9 cellular contexts compared by ENCODE assay signal in genomic region chr1:230270940-230271325, GRCh38.
A peak's percentile ranks its signal among the peaks of the same experiment; 100 is the strongest.
DNase-seq lines count a peak whose midpoint lies in the region; ATAC-seq and TF ChIP-seq lines count a peak whose summit lies in the region.
"Had no signal": no experiment of that assay in that cellular context is flagged by ENCODE, and none has a peak within 500 bp of the region (broad histone marks: within the 10 kb centered on the region; RNA-seq: fewer than 3 reads in every experiment).

No MANE protein-coding gene starts in this region.

- peaks cover 4 to 57% (median 52%) of the 10 kb centered on the region in 4 donors for H3K36me3 ChIP-seq in stomach

- peaks cover 15 to 51% (median 30%) of the 10 kb centered on the region in 4 donors for H3K4me1 ChIP-seq in stomach

- H3K9me3 ChIP-seq in stomach, result no peaks in the 10 kb centered on the region

- TF ChIP-seq EP300 in stomach (IDR thresholded peaks at IDR 0.05), result no peak

- no peak for TF ChIP-seq POLR2A in stomach (IDR thresholded peaks at IDR 0.05)

- H3K9me3 Mint-ChIP-seq in T-helper 2 cell treated with Interferon-gamma antibody and Interleukin-4, amounts not matched to agents 5 μg/mL and 100 μg/mL, for 36 hours, result no peaks in the 10 kb centered on the region

- intact Hi-C loops in stomach (cut with DNase I; ENCODE audit: low total_unique reads), result loop anchor here (10.0 kb wide), 1 partner anchor 186 kb away; no protein-coding TSS in a partner anchor

- TF ChIP-seq CTCF in stomach (IDR thresholded peaks at IDR 0.05), result no peak

- H3K36me3 Mint-ChIP-seq in T-helper 2 cell treated with Interferon-gamma antibody and Interleukin-4, amounts not matched to agents 5 μg/mL and 100 μg/mL, for 36 hours (ENCODE audit: low read depth), result peaks cover 11% of the 10 kb centered on the region

- no peaks in the 10 kb centered on the region for H3K27me3 Mint-ChIP-seq in T-helper 2 cell treated with Interferon-gamma antibody and Interleukin-4, amounts not matched to agents 5 μg/mL and 100 μg/mL, for 36 hours (ENCODE audit: low read depth)
- H3K27me3 Mint-ChIP-seq: progenitor cell of endocrine pancreas had no signal

- WGBS in stomach, 5 donors, result 57 to 65% (median 62%) methylated on average over 6 of the region's 6 CpGs

- H3K4me1 Mint-ChIP-seq in T-helper 2 cell treated with Interferon-gamma antibody and Interleukin-4, amounts not matched to agents 5 μg/mL and 100 μg/mL, for 36 hours (ENCODE audit: low read depth), result peaks cover 32% of the 10 kb centered on the region

- H3K27me3 ChIP-seq in stomach, result no peaks in the 10 kb centered on the region

- H3K27ac Mint-ChIP-seq in T-helper 2 cell treated with Interferon-gamma antibody and Interleukin-4, amounts not matched to agents 5 μg/mL and 100 μg/mL, for 36 hours, result peak overlapping the region; percentile 78
- H3K27ac Mint-ChIP-seq: progenitor cell of endocrine pancreas had no signal

- no peak overlapping the region for H3K4me3 Mint-ChIP-seq in T-helper 2 cell treated with Interferon-gamma antibody and Interleukin-4, amounts not matched to agents 5 μg/mL and 100 μg/mL, for 36 hours

- ATAC-seq in GM19023 (IDR thresholded peaks at IDR 0.05; ENCODE audit: unreplicated experiment), result no peak

- H3K27ac ChIP-seq in stomach, result peak overlapping the region in 4 of 5 donors; percentile 16 to 57 (median 32)

- no peak overlapping the region for H3K4me3 ChIP-seq in stomach

- DNase-seq in T-helper 2 cell treated with Interferon-gamma antibody and Interleukin-4, amounts not matched to agents 5 μg/mL and 100 μg/mL, for 36 hours (ENCODE audit: low spot score), result no peak
- no peak for DNase-seq in T-helper 2 cell
- DNase-seq in NCI-H2029 (lab: John Stamatoyannopoulos, UW), result peak; percentile 44
- peak; percentile 60 to 65 for DNase-seq in dermis microvascular lymphatic vessel endothelial cell (ENCODE audit: low read depth in 2 of 2)
- DNase-seq in stomach, result no peak
- DNase-seq in NOMO-1 treated with dmso at 0.1 percent for 144 hours (lab: John Stamatoyannopoulos, UW; ENCODE audit: unreplicated experiment), result no peak
- DNase-seq in inferior parietal cortex (ENCODE audit: extremely low spot score), result no peak

Comparison
In these comparisons a context has a peak if more than half of its experiments do, and no peak if none do; other contexts are left out.
1. DNase-seq: peak in NCI-H2029 (single experiment) and dermis microvascular lymphatic vessel endothelial cell (2 of 2); none in T-helper 2 cell treated with Interferon-gamma antibody and Interleukin-4, amounts not matched to agents 5 μg/mL and 100 μg/mL, for 36 hours (single experiment), T-helper 2 cell (0 of 5), stomach (single experiment), NOMO-1 treated with dmso at 0.1 percent for 144 hours (single experiment) and inferior parietal cortex (single experiment).